1 cellular context compared by ENCODE assay signal in genomic region chr18:8890957-8891464, GRCh38.
TF ChIP-seq lines count a peak whose summit lies in the region.

No MANE protein-coding gene starts in this region.

TF ChIP-seq in HCT116, 20 proteins besides CTCF, POLR2A, EP300 and RAD21 (continued from another document):
- TF ChIP-seq REST (IDR thresholded peaks at IDR 0.05; ENCODE audit: low read depth): no peak
- no peak for TF ChIP-seq ZFX (IDR thresholded peaks at IDR 0.05)
